ENCODE assay signal across 14 cellular contexts in genomic region chr1:85366391-85366790, GRCh38.
DNase-seq lines count a peak whose midpoint lies in the region; ATAC-seq, FAIRE-seq and TF ChIP-seq lines count a peak whose summit lies in the region.
"Had no signal": no experiment of that assay in that cellular context is flagged by ENCODE, and none has a peak within 500 bp of the region (broad histone marks: within the 10 kb centered on the region; RNA-seq: fewer than 3 reads in every experiment).

No MANE protein-coding gene starts in this region.

- H3K27ac ChIP-seq in endothelial cell of umbilical vein (ENCODE audit: insufficient read depth, low read depth, low read length) (peak overlapping the region; percentile 76), osteoblast (ENCODE audit: low read depth, low read length) (peak overlapping the region; percentile 87), esophagus squamous epithelium (no peak overlapping the region)
- H3K27ac ChIP-seq: HL-60 had no signal

- BruUV-seq in endothelial cell of umbilical vein (replicated peaks; lab: Mats Ljungman, UMichigan) = no TSS peak

- dilution Hi-C loops in endothelial cell of umbilical vein (cut with MboI; ENCODE audit: extremely low pct_ligation_motif_present, low sequenced_read_pairs) = no loop called here

- H3K4me2 ChIP-seq in endothelial cell of umbilical vein (ENCODE audit: insufficient read depth, low read length) (peak overlapping the region; percentile 54), osteoblast (ENCODE audit: insufficient read depth, low read length) (peak overlapping the region; percentile 43)

- FAIRE-seq in RCC 7860 (lab: Jason Lieb, UNC) = peak; percentile 91
- FAIRE-seq in endothelial cell of umbilical vein (lab: Jason Lieb, UNC) = peak; percentile 8
- FAIRE-seq: TTC549 had no signal

- TF ChIP-seq CTCF in endothelial cell of umbilical vein (IDR thresholded peaks at IDR 0.05; ENCODE audit: extremely low read depth in 1 of 2, insufficient read depth in 1 of 2, low read depth in 1 of 2, low read length in 2 of 2) = no peak
- TF ChIP-seq CTCF in osteoblast (IDR thresholded peaks at IDR 0.05; ENCODE audit: extremely low read depth, low read depth, low read length) = no peak
- no peak for TF ChIP-seq CTCF in esophagus squamous epithelium (IDR thresholded peaks at IDR 0.05)

- 16 to 20% methylated on average over 2 of the region's 2 CpGs for WGBS in esophagus squamous epithelium, 2 donors

- CTCF ChIA-PET in endothelial cell of umbilical vein (lab: Charles Lee) = interaction anchor here (1.0 to 2.4 kb wide), 2 partner anchors 8 to 22 kb away, joined by 3 to 10 read pairs; no protein-coding TSS in a partner anchor

- H3K36me3 ChIP-seq in endothelial cell of umbilical vein (ENCODE audit: control insufficient read depth in 2 of 2, extremely low read depth in 1 of 2, insufficient read depth in 2 of 2, low read length in 2 of 2) (peaks cover 0 to 3% of the 10 kb centered on the region in 2 experiments), osteoblast (ENCODE audit: insufficient read depth, low read length) (peaks cover 10% of the 10 kb centered on the region), esophagus squamous epithelium (no peaks in the 10 kb centered on the region)

- ATAC-seq in GM18498 (IDR thresholded peaks at IDR 0.05; ENCODE audit: unreplicated experiment) (no peak), GM21381 (IDR thresholded peaks at IDR 0.05; ENCODE audit: unreplicated experiment) (no peak)
- ATAC-seq: activated naive CD4-positive, alpha-beta T cell treated with anti-CD3 and anti-CD28 coated beads, Interleukin-2, amount 50 U/mL, for 72 hours had no signal

- H3K9me3 ChIP-seq in endothelial cell of umbilical vein (replicated peaks; ENCODE audit: control insufficient read depth, insufficient read depth, low read length) = no peaks in the 10 kb centered on the region
- H3K9me3 ChIP-seq in osteoblast (ENCODE audit: low read depth, low read length) = no peaks in the 10 kb centered on the region
- H3K9me3 ChIP-seq in esophagus squamous epithelium = no peaks in the 10 kb centered on the region

- no peak for TF ChIP-seq POLR2A in endothelial cell of umbilical vein (IDR thresholded peaks at IDR 0.05; ENCODE audit: low read depth, low read length)
- TF ChIP-seq POLR2A in esophagus squamous epithelium (IDR thresholded peaks at IDR 0.05) = no peak

- POLR2A ChIA-PET in endothelial cell of umbilical vein (lab: Charles Lee) = no interaction called here

- DNase-seq in Daoy (ENCODE audit: low read depth) (peak; percentile 57), RCC 7860 (ENCODE audit: low spot score) (peak; percentile 78), endothelial cell of umbilical vein (ENCODE audit: low read depth, low spot score) (peak; percentile 63), osteoblast (ENCODE audit: insufficient read length, low spot score, missing footprints) (peak; percentile 73), cerebellum (ENCODE audit: low spot score) (no peak), esophagus squamous epithelium (lab: John Stamatoyannopoulos, UW) (no peak)
- DNase-seq: CD4-positive, alpha-beta memory T cell; MV-4-11; NCI-H446 had no signal

- no peaks in the 10 kb centered on the region for H3K9me1 ChIP-seq in endothelial cell of umbilical vein (replicated peaks; ENCODE audit: control insufficient read depth, extremely low read depth, insufficient read depth, low read length)

- H4K20me1 ChIP-seq in endothelial cell of umbilical vein (replicated peaks; ENCODE audit: control insufficient read depth, extremely low read depth, insufficient read depth, low read length) (no peaks in the 10 kb centered on the region), osteoblast (ENCODE audit: insufficient read depth, low read length) (peaks cover 3% of the 10 kb centered on the region)

- H3K4me3 ChIP-seq in endothelial cell of umbilical vein (replicated peaks in 1 of 3; ENCODE audit: insufficient read depth in 1 of 3, low read depth in 1 of 3, low read length in 3 of 3) (no peak overlapping the region), osteoblast (ENCODE audit: insufficient read depth, low read length) (no peak overlapping the region), esophagus squamous epithelium (no peak overlapping the region)

- peak overlapping the region; percentile 37 for H3K9ac ChIP-seq in endothelial cell of umbilical vein (replicated peaks; ENCODE audit: extremely low read depth, insufficient read depth, low read length)

- H3K79me2 ChIP-seq in endothelial cell of umbilical vein (ENCODE audit: control insufficient read depth, insufficient read depth, low read length) = peaks cover 55% of the 10 kb centered on the region
- H3K79me2 ChIP-seq in osteoblast (ENCODE audit: insufficient read depth, low read length) = peaks cover 84% of the 10 kb centered on the region

- peaks cover 23% of the 10 kb centered on the region for H3K4me1 ChIP-seq in endothelial cell of umbilical vein (ENCODE audit: control insufficient read depth, extremely low read depth, insufficient read depth, low read length)
- peaks cover 61% of the 10 kb centered on the region for H3K4me1 ChIP-seq in osteoblast (ENCODE audit: insufficient read depth, low read length)
- no peaks in the 10 kb centered on the region for H3K4me1 ChIP-seq in esophagus squamous epithelium

- no peak overlapping the region for H2AFZ ChIP-seq in endothelial cell of umbilical vein (ENCODE audit: low read depth, low read length)
- no peak overlapping the region for H2AFZ ChIP-seq in osteoblast (ENCODE audit: low read length)

- no peaks in the 10 kb centered on the region for H3K27me3 ChIP-seq in endothelial cell of umbilical vein (ENCODE audit: control insufficient read depth in 2 of 2, insufficient read depth in 2 of 2, low read length in 2 of 2)
- no peaks in the 10 kb centered on the region for H3K27me3 ChIP-seq in osteoblast (ENCODE audit: insufficient read depth, low read length)
- no peaks in the 10 kb centered on the region for H3K27me3 ChIP-seq in esophagus squamous epithelium

- intact Hi-C loops in endothelial cell of umbilical vein (cut with micrococcal nuclease) = no loop called here
- intact Hi-C loops in esophagus squamous epithelium (cut with DNase I) = no loop called here

TF ChIP-seq in endothelial cell of umbilical vein, 7 proteins besides CTCF, POLR2A, EP300 and RAD21:
- peak; percentile 52 for TF ChIP-seq JUN (IDR thresholded peaks at IDR 0.05; ENCODE audit: borderline replicate concordance, insufficient read depth, insufficient read length, low read depth)
- peak; percentile 50 for TF ChIP-seq FOS (IDR thresholded peaks at IDR 0.05; ENCODE audit: borderline replicate concordance, insufficient read depth, low read length)
- no peak for TF ChIP-seq EZH2 (IDR thresholded peaks at IDR 0.05; ENCODE audit: borderline replicate concordance, low read depth, low read length, severe bottlenecking)
TF ChIP-seq in endothelial cell of umbilical vein: peak in this region for 2.

Comparison
In these comparisons a context has a peak if more than half of its experiments do, and no peak if none do; other contexts are left out.
1. DNase-seq: peak in Daoy (single experiment), RCC 7860 (single experiment), endothelial cell of umbilical vein (single experiment) and osteoblast (single experiment); none in cerebellum (single experiment) and esophagus squamous epithelium (single experiment).
2. H3K27ac ChIP-seq: peak in endothelial cell of umbilical vein (single experiment) and osteoblast (single experiment); none in esophagus squamous epithelium (0 of 4).